In the genomic region with DNA sequence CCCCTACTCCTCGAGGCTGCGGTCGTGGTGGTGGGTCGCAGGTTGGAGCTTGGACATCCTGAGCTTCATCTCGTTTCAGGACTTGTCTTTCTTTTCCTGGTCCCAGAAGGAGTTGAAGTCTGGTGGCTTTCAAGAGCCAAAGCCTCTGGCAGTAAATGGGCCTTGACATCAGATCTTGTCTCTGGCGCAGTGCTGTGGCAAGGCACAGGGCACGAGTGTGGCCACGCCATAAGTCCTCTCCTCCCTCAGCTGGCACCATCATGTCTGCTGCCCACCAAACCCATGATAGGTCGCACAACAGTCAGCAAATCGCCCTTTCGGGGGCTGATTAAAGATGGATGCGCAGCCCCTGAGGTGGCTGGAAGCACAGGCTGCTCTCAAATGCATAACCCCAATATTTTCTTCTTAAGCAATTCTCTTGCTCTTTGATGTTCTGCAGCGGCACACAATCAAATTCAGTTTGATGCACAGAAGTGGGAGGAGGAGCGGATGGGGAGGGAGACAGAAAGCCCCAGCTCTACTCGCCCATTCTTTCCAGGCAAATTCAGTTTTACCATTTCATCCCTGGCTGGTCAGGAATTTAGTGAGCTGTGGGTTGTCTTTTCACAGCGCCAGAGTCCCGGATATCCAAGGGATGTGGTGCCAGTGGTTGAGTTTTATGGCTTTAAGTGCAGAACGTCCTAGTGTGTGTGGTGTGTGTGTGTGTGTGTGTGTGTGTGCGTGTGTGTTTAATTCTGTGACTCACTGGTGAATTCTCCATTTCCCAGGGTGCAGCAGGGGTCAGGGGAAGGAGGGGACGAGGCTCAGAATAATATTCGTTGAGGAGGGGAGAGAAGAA, we compare ENCODE assay signal across 25 cellular contexts.
DNase-seq lines count a peak whose midpoint lies in the region; TF ChIP-seq lines count a peak whose summit lies in the region.
"Had no signal": no experiment of that assay in that cellular context is flagged by ENCODE, and none has a peak within 500 bp of the region (broad histone marks: within the 10 kb centered on the region; RNA-seq: fewer than 3 reads in every experiment).

No MANE protein-coding gene starts in this region.

- H3K79me2 ChIP-seq in OCI-LY7 (ENCODE audit: insufficient read depth, low read depth, low read length), result no peaks in the 10 kb centered on the region

- no peaks in the 10 kb centered on the region for H3K36me3 ChIP-seq in OCI-LY7 (ENCODE audit: insufficient read depth, low read length)
- H3K36me3 ChIP-seq: heart left ventricle, transverse colon had no signal

- peak overlapping the region; percentile 24 to 91 (median 76) for H3K27ac Mint-ChIP-seq in brain
- H3K27ac Mint-ChIP-seq: activated CD4-positive, alpha-beta memory T cell treated with anti-CD3 and anti-CD28 coated beads for 36 hours; activated naive CD8-positive, alpha-beta T cell treated with anti-CD3 and anti-CD28 coated beads, Interleukin-2, amount 10 ng/mL, durations not matched to agents 7 days and 5 days; stimulated activated naive CD8-positive, alpha-beta T cell treated with anti-CD3 and anti-CD28 coated beads, Interleukin-15, Interleukin-2, amounts not matched to agents 100 ng/mL and 50 ng/mL, for 24 hours; T-helper 2 cell treated with Interferon-gamma antibody and Interleukin-4, amounts not matched to agents 5 μg/mL and 100 μg/mL, for 36 hours had no signal

- H3K4me3 Mint-ChIP-seq in brain, result no peak overlapping the region
- H3K4me3 Mint-ChIP-seq: activated CD4-positive, alpha-beta memory T cell treated with anti-CD3 and anti-CD28 coated beads for 36 hours; activated naive CD8-positive, alpha-beta T cell treated with anti-CD3 and anti-CD28 coated beads, Interleukin-2, amount 10 ng/mL, durations not matched to agents 7 days and 5 days; stimulated activated naive CD8-positive, alpha-beta T cell treated with anti-CD3 and anti-CD28 coated beads, Interleukin-15, Interleukin-2, amounts not matched to agents 100 ng/mL and 50 ng/mL, for 24 hours; T-helper 2 cell treated with Interferon-gamma antibody and Interleukin-4, amounts not matched to agents 5 μg/mL and 100 μg/mL, for 36 hours had no signal

- CTCF ChIA-PET in OCI-LY7 (lab: Charles Lee; ENCODE audit: unreplicated experiment), result no interaction called here

- BruUV-seq in OCI-LY7 (replicated peaks; lab: Mats Ljungman, UMichigan), result no TSS peak

- intact Hi-C loops in OCI-LY7 (cut with micrococcal nuclease; ENCODE audit: unreplicated experiment), result no loop called here

- no peaks in the 10 kb centered on the region for H3K36me3 Mint-ChIP-seq in brain
- H3K36me3 Mint-ChIP-seq: activated CD4-positive, alpha-beta memory T cell treated with anti-CD3 and anti-CD28 coated beads for 36 hours; activated naive CD8-positive, alpha-beta T cell treated with anti-CD3 and anti-CD28 coated beads, Interleukin-2, amount 10 ng/mL, durations not matched to agents 7 days and 5 days had no signal

- no peaks in the 10 kb centered on the region for H3K9me3 ChIP-seq in OCI-LY7 (ENCODE audit: low read length)
- H3K9me3 ChIP-seq: body of pancreas, heart left ventricle, SK-N-SH, transverse colon had no signal

- no peaks in the 10 kb centered on the region for H3K27me3 Mint-ChIP-seq in brain
- H3K27me3 Mint-ChIP-seq: activated naive CD8-positive, alpha-beta T cell treated with anti-CD3 and anti-CD28 coated beads, Interleukin-2, amount 10 ng/mL, durations not matched to agents 7 days and 5 days; stimulated activated naive CD8-positive, alpha-beta T cell treated with anti-CD3 and anti-CD28 coated beads, Interleukin-15, Interleukin-2, amounts not matched to agents 100 ng/mL and 50 ng/mL, for 24 hours had no signal

- no peak overlapping the region for H3K4me3 ChIP-seq in OCI-LY7 (ENCODE audit: low read depth, low read length, poor library complexity, severe bottlenecking)
- H3K4me3 ChIP-seq: body of pancreas, coronary artery, heart left ventricle, smooth muscle cell, transverse colon had no signal

- DNase-seq in EL, result peak; percentile 7
- DNase-seq in left kidney (ENCODE audit: low read depth, low spot score), result peak; percentile 77
- peak; percentile 5 for DNase-seq in stromal cell of bone marrow (ENCODE audit: low read depth)
- DNase-seq in effector CD8-positive, alpha-beta T cell (lab: John Stamatoyannopoulos, UW), result no peak
- no peak for DNase-seq in NCI-H748 (lab: John Stamatoyannopoulos, UW; ENCODE audit: unreplicated experiment)
- no peak for DNase-seq in OCI-LY7 (ENCODE audit: low spot score)
- DNase-seq in T1000 (lab: John Stamatoyannopoulos, UW), result no peak
- DNase-seq: activated CD4-positive, alpha-beta memory T cell treated with anti-CD3 and anti-CD28 coated beads for 36 hours; activated CD4-positive, CD25-positive, alpha-beta regulatory T cell; activated naive CD8-positive, alpha-beta T cell treated with anti-CD3 and anti-CD28 coated beads, Interleukin-2, amount 10 ng/mL, durations not matched to agents 7 days and 5 days; body of pancreas; heart left ventricle; KBM-7; NCI-H2171; NCI-H524 treated with DMSO at 0.1 percent for 48 hours; SK-N-SH; stimulated activated CD4-positive, alpha-beta T cell treated with anti-CD3 and anti-CD28 coated beads, Interleukin-4, amount 100 ng/mL, for 24 hours; transverse colon had no signal

- no peak overlapping the region for H3K27ac ChIP-seq in OCI-LY7 (ENCODE audit: low read depth, low read length, poor library complexity, severe bottlenecking)
- H3K27ac ChIP-seq: body of pancreas, C4-2B, coronary artery, heart left ventricle, RWPE1, transverse colon had no signal

- H3K9me3 Mint-ChIP-seq in brain, result no peaks in the 10 kb centered on the region
- H3K9me3 Mint-ChIP-seq: activated CD4-positive, alpha-beta memory T cell treated with anti-CD3 and anti-CD28 coated beads for 36 hours; activated naive CD8-positive, alpha-beta T cell treated with anti-CD3 and anti-CD28 coated beads, Interleukin-2, amount 10 ng/mL, durations not matched to agents 7 days and 5 days; stimulated activated naive CD8-positive, alpha-beta T cell treated with anti-CD3 and anti-CD28 coated beads, Interleukin-15, Interleukin-2, amounts not matched to agents 100 ng/mL and 50 ng/mL, for 24 hours; T-helper 2 cell treated with Interferon-gamma antibody and Interleukin-4, amounts not matched to agents 5 μg/mL and 100 μg/mL, for 36 hours had no signal

- no peak overlapping the region for H3K4me2 ChIP-seq in OCI-LY7 (ENCODE audit: low read length)
- H3K4me2 ChIP-seq: SK-N-SH, smooth muscle cell had no signal

- H4K20me1 ChIP-seq in OCI-LY7 (ENCODE audit: insufficient read depth, low read length), result no peaks in the 10 kb centered on the region

- H3K9me2 ChIP-seq in OCI-LY7 (ENCODE audit: insufficient read depth, low read length), result no peaks in the 10 kb centered on the region
- H3K9me2 ChIP-seq: SK-N-SH had no signal

- no peak for TF ChIP-seq CTCF in brain (conservative IDR thresholded peaks at IDR 0.05)
- no peak for TF ChIP-seq CTCF in OCI-LY7 (conservative IDR thresholded peaks at IDR 0.05; ENCODE audit: low read length)

- peaks cover 54% of the 10 kb centered on the region for H3K4me1 Mint-ChIP-seq in brain
- H3K4me1 Mint-ChIP-seq: activated naive CD8-positive, alpha-beta T cell treated with anti-CD3 and anti-CD28 coated beads, Interleukin-2, amount 10 ng/mL, durations not matched to agents 7 days and 5 days had no signal

- no peak overlapping the region for H2AFZ ChIP-seq in OCI-LY7 (ENCODE audit: low read length)

- POLR2A ChIA-PET in OCI-LY7 (lab: Charles Lee), result no interaction called here

- H3K4me1 ChIP-seq in OCI-LY7 (ENCODE audit: insufficient read depth, low read length, poor library complexity, severe bottlenecking), result no peaks in the 10 kb centered on the region
- H3K4me1 ChIP-seq: body of pancreas, transverse colon had no signal

Comparison
In these comparisons a context has a peak if more than half of its experiments do, and no peak if none do; other contexts are left out.
1. DNase-seq: peak in EL (single experiment), left kidney (single experiment) and stromal cell of bone marrow (single experiment); none in effector CD8-positive, alpha-beta T cell (single experiment), NCI-H748 (single experiment), OCI-LY7 (single experiment) and T1000 (single experiment).